Comparison of ENCODE assay signal across 26 cellular contexts in genomic region chr11:116721983-116722382, GRCh38.
"Had no signal": no experiment of that assay in that cellular context is flagged by ENCODE, and none has a peak within 500 bp of the region (broad histone marks: within the 10 kb centered on the region; RNA-seq: fewer than 3 reads in every experiment).

No MANE protein-coding gene starts in this region.

- H3K27me3 Mint-ChIP-seq: activated CD4-positive, alpha-beta T cell treated with anti-CD3 and anti-CD28 coated beads for 36 hours had no signal

- ATAC-seq: activated CD4-positive, alpha-beta T cell treated with anti-CD3 and anti-CD28 coated beads for 36 hours; gastroesophageal sphincter; heart left ventricle; left lung; naive thymus-derived CD8-positive, alpha-beta T cell; right lobe of liver; stimulated activated effector memory CD8-positive, alpha-beta T cell treated with anti-CD3 and anti-CD28 coated beads, Interleukin-12 subunit alpha, Interleukin-12 subunit beta, amount 100 ng/mL, for 72 hours had no signal

- H3K4me3 ChIP-seq: colonic mucosa, gastroesophageal sphincter, heart left ventricle, left lung, lung, neural progenitor cell, right lobe of liver, skin epidermis, stomach, thoracic aorta, vagina had no signal

- H3K4me3 Mint-ChIP-seq: activated B cell treated with CpG ODN at 0.5 μM for 24 hours; activated CD4-positive, alpha-beta T cell treated with anti-CD3 and anti-CD28 coated beads for 36 hours; activated naive CD4-positive, alpha-beta T cell treated with anti-CD3 and anti-CD28 coated beads, Interleukin-2, amount 10 ng/mL, durations not matched to agents 7 days and 5 days; naive thymus-derived CD8-positive, alpha-beta T cell; neural progenitor cell; stimulated activated effector memory CD8-positive, alpha-beta T cell treated with anti-CD3 and anti-CD28 coated beads, Interleukin-12 subunit alpha, Interleukin-12 subunit beta, amount 100 ng/mL, for 72 hours; type B pancreatic cell had no signal

- H3K27me3 ChIP-seq: brain microvascular endothelial cell, colonic mucosa, neural progenitor cell, right lobe of liver, vagina had no signal

- H3K27ac Mint-ChIP-seq: activated B cell treated with CpG ODN at 0.5 μM for 24 hours; activated CD4-positive, alpha-beta T cell treated with anti-CD3 and anti-CD28 coated beads for 36 hours; activated naive CD4-positive, alpha-beta T cell treated with anti-CD3 and anti-CD28 coated beads, Interleukin-2, amount 10 ng/mL, durations not matched to agents 7 days and 5 days; neural progenitor cell; stimulated activated effector memory CD8-positive, alpha-beta T cell treated with anti-CD3 and anti-CD28 coated beads, Interleukin-12 subunit alpha, Interleukin-12 subunit beta, amount 100 ng/mL, for 72 hours; type B pancreatic cell had no signal

- H3K9me3 Mint-ChIP-seq: activated B cell treated with CpG ODN at 0.5 μM for 24 hours; activated naive CD4-positive, alpha-beta T cell treated with anti-CD3 and anti-CD28 coated beads, Interleukin-2, amount 10 ng/mL, durations not matched to agents 7 days and 5 days; naive thymus-derived CD8-positive, alpha-beta T cell; neural progenitor cell; stimulated activated effector memory CD8-positive, alpha-beta T cell treated with anti-CD3 and anti-CD28 coated beads, Interleukin-12 subunit alpha, Interleukin-12 subunit beta, amount 100 ng/mL, for 72 hours; type B pancreatic cell had no signal

- H3K4me1 Mint-ChIP-seq: activated B cell treated with CpG ODN at 0.5 μM for 24 hours; activated CD4-positive, alpha-beta T cell treated with anti-CD3 and anti-CD28 coated beads for 36 hours; activated naive CD4-positive, alpha-beta T cell treated with anti-CD3 and anti-CD28 coated beads, Interleukin-2, amount 10 ng/mL, durations not matched to agents 7 days and 5 days; naive thymus-derived CD8-positive, alpha-beta T cell; stimulated activated effector memory CD8-positive, alpha-beta T cell treated with anti-CD3 and anti-CD28 coated beads, Interleukin-12 subunit alpha, Interleukin-12 subunit beta, amount 100 ng/mL, for 72 hours had no signal

- DNase-seq: activated B cell treated with CpG ODN at 0.5 μM for 24 hours; activated CD4-positive, alpha-beta T cell treated with anti-CD3 and anti-CD28 coated beads for 36 hours; activated CD4-positive, alpha-beta T cell treated with anti-CD3 and anti-CD28 coated beads, Interleukin-2, amount 50 U/mL, for 4 hours; activated effector memory CD4-positive, alpha-beta T cell treated with anti-CD3 and anti-CD28 coated beads, Interleukin-2, amount 50 U/mL, for 16 hours; activated naive CD4-positive, alpha-beta T cell treated with anti-CD3 and anti-CD28 coated beads, Interleukin-2, amount 10 ng/mL, durations not matched to agents 7 days and 5 days; activated T-cell treated with anti-CD3 and anti-CD28 coated beads for 4 hours; aorta; brain microvascular endothelial cell; central memory CD4-positive, alpha-beta T cell; colonic mucosa; heart left ventricle; left lung; naive thymus-derived CD8-positive, alpha-beta T cell; stimulated activated CD4-positive, alpha-beta T cell treated with anti-CD3 and anti-CD28 coated beads, Interleukin-1b, Interleukin-23, amount 100 ng/mL, for 48 hours; stomach; T1000 had no signal

- H3K27ac ChIP-seq: brain microvascular endothelial cell, colonic mucosa, epithelial cell of prostate, gastroesophageal sphincter, heart left ventricle, left lung, neural progenitor cell, right lobe of liver, skin epidermis, stomach, thoracic aorta, vagina had no signal
